ENCODE assay signal across 1 cellular context in genomic region chr17:59292174-59292523, GRCh38.
TF ChIP-seq lines count a peak whose summit lies in the region.

No MANE protein-coding gene starts in this region.

TF ChIP-seq in HepG2, 621 proteins besides CTCF, POLR2A, EP300 and RAD21 (continued from another document):
- TF ChIP-seq, protein P1, sequence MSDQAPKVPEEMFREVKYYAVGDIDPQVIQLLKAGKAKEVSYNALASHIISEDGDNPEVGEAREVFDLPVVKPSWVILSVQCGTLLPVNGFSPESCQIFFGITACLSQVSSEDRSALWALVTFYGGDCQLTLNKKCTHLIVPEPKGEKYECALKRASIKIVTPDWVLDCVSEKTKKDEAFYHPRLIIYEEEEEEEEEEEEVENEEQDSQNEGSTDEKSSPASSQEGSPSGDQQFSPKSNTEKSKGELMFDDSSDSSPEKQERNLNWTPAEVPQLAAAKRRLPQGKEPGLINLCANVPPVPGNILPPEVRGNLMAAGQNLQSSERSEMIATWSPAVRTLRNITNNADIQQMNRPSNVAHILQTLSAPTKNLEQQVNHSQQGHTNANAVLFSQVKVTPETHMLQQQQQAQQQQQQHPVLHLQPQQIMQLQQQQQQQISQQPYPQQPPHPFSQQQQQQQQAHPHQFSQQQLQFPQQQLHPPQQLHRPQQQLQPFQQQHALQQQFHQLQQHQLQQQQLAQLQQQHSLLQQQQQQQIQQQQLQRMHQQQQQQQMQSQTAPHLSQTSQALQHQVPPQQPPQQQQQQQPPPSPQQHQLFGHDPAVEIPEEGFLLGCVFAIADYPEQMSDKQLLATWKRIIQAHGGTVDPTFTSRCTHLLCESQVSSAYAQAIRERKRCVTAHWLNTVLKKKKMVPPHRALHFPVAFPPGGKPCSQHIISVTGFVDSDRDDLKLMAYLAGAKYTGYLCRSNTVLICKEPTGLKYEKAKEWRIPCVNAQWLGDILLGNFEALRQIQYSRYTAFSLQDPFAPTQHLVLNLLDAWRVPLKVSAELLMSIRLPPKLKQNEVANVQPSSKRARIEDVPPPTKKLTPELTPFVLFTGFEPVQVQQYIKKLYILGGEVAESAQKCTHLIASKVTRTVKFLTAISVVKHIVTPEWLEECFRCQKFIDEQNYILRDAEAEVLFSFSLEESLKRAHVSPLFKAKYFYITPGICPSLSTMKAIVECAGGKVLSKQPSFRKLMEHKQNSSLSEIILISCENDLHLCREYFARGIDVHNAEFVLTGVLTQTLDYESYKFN (CRISPR knock-in tag; conservative IDR thresholded peaks at IDR 0.05): 0 out of 2 replicates have a peak, but pooled peaks have one; percentile 20
- TF ChIP-seq, protein P2, sequence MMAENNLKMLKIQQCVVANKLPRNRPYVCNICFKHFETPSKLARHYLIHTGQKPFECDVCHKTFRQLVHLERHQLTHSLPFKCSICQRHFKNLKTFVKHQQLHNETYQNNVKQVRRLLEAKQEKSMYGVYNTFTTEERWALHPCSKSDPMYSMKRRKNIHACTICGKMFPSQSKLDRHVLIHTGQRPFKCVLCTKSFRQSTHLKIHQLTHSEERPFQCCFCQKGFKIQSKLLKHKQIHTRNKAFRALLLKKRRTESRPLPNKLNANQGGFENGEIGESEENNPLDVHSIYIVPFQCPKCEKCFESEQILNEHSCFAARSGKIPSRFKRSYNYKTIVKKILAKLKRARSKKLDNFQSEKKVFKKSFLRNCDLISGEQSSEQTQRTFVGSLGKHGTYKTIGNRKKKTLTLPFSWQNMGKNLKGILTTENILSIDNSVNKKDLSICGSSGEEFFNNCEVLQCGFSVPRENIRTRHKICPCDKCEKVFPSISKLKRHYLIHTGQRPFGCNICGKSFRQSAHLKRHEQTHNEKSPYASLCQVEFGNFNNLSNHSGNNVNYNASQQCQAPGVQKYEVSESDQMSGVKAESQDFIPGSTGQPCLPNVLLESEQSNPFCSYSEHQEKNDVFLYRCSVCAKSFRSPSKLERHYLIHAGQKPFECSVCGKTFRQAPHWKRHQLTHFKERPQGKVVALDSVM (CRISPR knock-in tag; IDR thresholded peaks at IDR 0.05): peak; percentile 79
- TF ChIP-seq SP1 (IDR thresholded peaks at IDR 0.05) (no peak), SP1 (CRISPR knock-in tag; IDR thresholded peaks at IDR 0.05) (no peak), ZNF510 (CRISPR knock-in tag; IDR thresholded peaks at IDR 0.05; ENCODE audit: low read depth) (peak; percentile 47; the same call in 1 of the 2 replicates)
